In genomic region chr2:203565076-203565475, GRCh38 we compare ENCODE assay signal across 13 cellular contexts. TPM values are rescaled to one million over a fixed set of nuclear protein-coding genes. Genes with fewer than 3 reads are reported as not detected.
A peak's percentile ranks its signal among the peaks of the same experiment; 100 is the strongest.
DNase-seq lines count a peak whose midpoint lies in the region.
"Had no signal": no experiment of that assay in that cellular context is flagged by ENCODE, and none has a peak within 500 bp of the region (broad histone marks: within the 10 kb centered on the region; RNA-seq: fewer than 3 reads in every experiment).

No MANE protein-coding gene starts in this region.

- DNase-seq in NOMO-1 treated with DMSO at 0.1 percent for 48 hours (lab: John Stamatoyannopoulos, UW; ENCODE audit: unreplicated experiment) (peak; percentile 9), NOMO-1 treated with dmso at 0.1 percent for 144 hours (lab: John Stamatoyannopoulos, UW; ENCODE audit: unreplicated experiment) (no peak), SK-N-DZ (ENCODE audit: low spot score) (peak; percentile 26), fibroblast of gingiva (ENCODE audit: low read depth) (peak; percentile 32), superior temporal gyrus (ENCODE audit: extremely low spot score) (no peak), HK-2 (ENCODE audit: unreplicated experiment) (no peak), NCI-H2081 (lab: John Stamatoyannopoulos, UW) (no peak)
- DNase-seq: CD4-positive, alpha-beta memory T cell; DMS153; DMS79; GDM1; GM23248; HCEC 1CT had no signal

RNA-seq across cellular contexts. Expression of gene RAPH1, which starts 30.0 kb away (rescaled TPM):
- polyA plus RNA-seq in SK-N-DZ (2014; cell fraction: cytosol; rRNA removed): 7.7 and 9.2 TPM in 2 replicates
- 6.4 and 11.2 TPM in 2 replicates for polyA plus RNA-seq in SK-N-DZ (2014; cell fraction: nucleus; rRNA removed)

Comparison
In these comparisons a context has a peak if more than half of its experiments do, and no peak if none do; other contexts are left out.
1. DNase-seq: peak in NOMO-1 treated with DMSO at 0.1 percent for 48 hours (single experiment), SK-N-DZ (single experiment) and fibroblast of gingiva (single experiment); none in NOMO-1 treated with dmso at 0.1 percent for 144 hours (single experiment), superior temporal gyrus (single experiment), HK-2 (single experiment) and NCI-H2081 (0 of 2).